8 cellular contexts compared by ENCODE assay signal in the genomic region with DNA sequence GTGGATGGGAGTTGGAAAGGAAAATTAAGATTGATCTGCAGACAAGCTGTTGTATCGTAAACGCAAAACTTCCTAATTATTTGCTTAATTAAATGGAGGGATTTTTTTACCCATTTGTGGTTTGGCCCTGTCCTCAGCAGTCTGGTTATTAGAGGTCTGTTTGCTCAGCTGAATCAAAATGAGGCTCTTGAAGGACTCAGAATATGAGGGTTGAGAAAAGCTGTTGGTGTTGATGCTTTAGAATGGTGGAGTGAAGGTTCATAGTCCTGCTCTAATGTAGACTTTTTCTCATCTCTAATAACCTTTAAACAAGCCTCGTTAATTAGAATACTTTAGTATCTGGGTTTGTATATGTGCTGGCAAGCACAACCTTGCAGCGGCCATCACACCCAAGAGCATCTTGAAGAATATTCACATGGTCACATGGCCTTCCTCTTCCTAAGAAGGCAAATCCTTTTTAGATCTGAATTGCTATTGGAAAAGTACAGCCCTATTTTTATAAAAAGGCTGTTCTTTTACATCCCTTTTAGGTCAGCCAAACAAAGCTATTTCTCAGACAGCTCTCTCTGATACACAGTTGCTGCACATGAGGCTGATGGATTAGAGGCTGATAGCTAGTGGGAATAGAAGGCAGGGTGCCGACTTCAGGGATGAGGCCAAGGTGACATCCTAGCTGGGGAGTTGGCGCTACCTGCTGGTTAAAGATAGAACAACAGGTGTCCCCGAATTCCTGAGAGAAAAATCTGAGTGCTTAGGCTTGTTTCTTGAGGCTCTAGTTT.
A peak's percentile ranks its signal among the peaks of the same experiment; 100 is the strongest.
DNase-seq lines count a peak whose midpoint lies in the region; ATAC-seq lines count a peak whose summit lies in the region.

No MANE protein-coding gene starts in this region.

- DNase-seq in activated gamma-delta T cell treated with Interleukin-2 at 50 U/mL for 16 hours (peak; percentile 59), activated gamma-delta T cell (lab: John Stamatoyannopoulos, UW) (no peak), NCI-H2227 treated with DMSO at 0.1 percent for 48 hours (lab: John Stamatoyannopoulos, UW) (peak; percentile 64), kidney glomerular epithelial cell (lab: John Stamatoyannopoulos, UW) (peak; percentile 75)
- peak; percentile 54 for DNase-seq in activated CD4-positive, alpha-beta T cell treated with anti-CD3 and anti-CD28 coated beads for 1 hour
- DNase-seq in central memory CD4-positive, alpha-beta T cell, result peak; percentile 53
- peak; percentile 56 for DNase-seq in stimulated activated CD4-positive, alpha-beta T cell treated with anti-CD3 and anti-CD28 coated beads, Interleukin-4, amount 100 ng/mL, for 1 hour

- ATAC-seq in HG03442 (IDR thresholded peaks at IDR 0.05; ENCODE audit: unreplicated experiment), result no peak
